Comparison of ENCODE assay signal across 26 cellular contexts in the genomic region with DNA sequence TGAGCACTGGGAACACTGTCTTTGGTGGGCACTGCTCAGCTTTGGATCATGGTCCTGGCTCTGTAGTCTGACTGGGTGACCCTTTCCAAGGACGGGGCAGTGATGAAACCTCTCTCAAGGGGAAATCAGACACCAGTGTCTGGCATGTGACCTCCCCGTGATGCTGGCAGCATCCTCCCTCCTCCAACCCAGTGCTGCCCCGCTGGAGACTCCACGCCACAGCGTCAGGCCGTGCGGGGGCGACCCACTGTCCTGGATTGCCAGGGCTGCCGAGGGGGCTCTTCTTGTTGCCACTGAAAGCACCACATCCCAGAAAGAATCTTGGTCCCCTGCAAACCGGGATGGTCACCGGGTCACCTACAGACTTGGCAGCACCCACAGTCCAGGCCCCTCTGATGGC.
"Had no signal": no experiment of that assay in that cellular context is flagged by ENCODE, and none has a peak within 500 bp of the region (broad histone marks: within the 10 kb centered on the region; RNA-seq: fewer than 3 reads in every experiment).

No MANE protein-coding gene starts in this region.

- H3K9me3 ChIP-seq: MG63, SJCRH30, SK-N-SH had no signal

- H3K27ac ChIP-seq: SJCRH30, VCaP had no signal

- H3K36me3 ChIP-seq: MG63, SJCRH30 had no signal

- ATAC-seq: activated T-helper 17 cell treated with anti-CD3 and anti-CD28 coated beads, Interleukin-2, amount 50 U/mL, for 72 hours had no signal

- H3K4me3 ChIP-seq: MG63, SJCRH30 had no signal

- DNase-seq: activated CD4-positive, alpha-beta memory T cell treated with anti-CD3 and anti-CD28 coated beads for 36 hours; activated CD4-positive, alpha-beta T cell treated with anti-CD3 and anti-CD28 coated beads, Interleukin-2, amount 10 ng/mL, durations not matched to agents 7 days and 5 days; activated CD4-positive, CD25-positive, alpha-beta regulatory T cell; activated CD8-positive, alpha-beta memory T cell treated with anti-CD3 and anti-CD28 coated beads for 24 hours; activated gamma-delta T cell; activated naive CD4-positive, alpha-beta T cell treated with anti-CD3 and anti-CD28 coated beads for 36 hours; activated naive CD8-positive, alpha-beta T cell treated with anti-CD3 and anti-CD28 coated beads for 36 hours; activated T-cell treated with anti-CD3 and anti-CD28 coated beads for 4 hours; activated T-cell treated with anti-CD3 and anti-CD28 coated beads, Interleukin-2, amount 50 U/mL, for 48 hours; caudate nucleus; MG63; MV-4-11; NCI-H1092 treated with DMSO at 0.1 percent for 48 hours; NCI-H1417 treated with DMSO at 0.1 percent for 48 hours; NCI-H1694; NCI-H2029; NCI-H2107; NCI-H2171 treated with DMSO at 0.1 percent for 48 hours; NCI-H226; NCI-H526; NCI-H82; SJCRH30; SK-N-SH; T-helper 1 cell had no signal

- H3K27me3 ChIP-seq: MG63, SJCRH30 had no signal

- H3K9ac ChIP-seq: SK-N-SH had no signal

- H3K4me2 ChIP-seq: SK-N-SH had no signal
